8 cellular contexts compared by ENCODE assay signal in genomic region chr4:119041951-119042560, GRCh38.
A peak's percentile ranks its signal among the peaks of the same experiment; 100 is the strongest.
DNase-seq lines count a peak whose midpoint lies in the region; ATAC-seq and TF ChIP-seq lines count a peak whose summit lies in the region.
"Had no signal": no experiment of that assay in that cellular context is flagged by ENCODE, and none has a peak within 500 bp of the region (broad histone marks: within the 10 kb centered on the region; RNA-seq: fewer than 3 reads in every experiment).

No MANE protein-coding gene starts in this region.

- H3K9me3 Mint-ChIP-seq in activated naive CD4-positive, alpha-beta T cell treated with anti-CD3 and anti-CD28 coated beads for 36 hours: no peaks in the 10 kb centered on the region

- H3K9me3 ChIP-seq in heart left ventricle: no peaks in the 10 kb centered on the region
- H3K9me3 ChIP-seq: neutrophil had no signal

- no peaks in the 10 kb centered on the region for H3K36me3 ChIP-seq in heart left ventricle
- H3K36me3 ChIP-seq: neutrophil had no signal

- DNase-seq in GM12864 (ENCODE audit: low read depth): peak; percentile 41
- peak; percentile 63 for DNase-seq in H4 (ENCODE audit: low spot score)
- DNase-seq in Kasumi-1 (lab: John Stamatoyannopoulos, UW): peak; percentile 73 to 82
- peak; percentile 68 for DNase-seq in RPMI7951 (ENCODE audit: low read depth)
- DNase-seq in activated naive CD4-positive, alpha-beta T cell treated with anti-CD3 and anti-CD28 coated beads for 36 hours: peak; percentile 75
- DNase-seq in heart left ventricle: peak in 3 of 5 donors; percentile 45 to 58 (median 53)
- DNase-seq in retinal pigment epithelial cell (ENCODE audit: low read depth): no peak

- H3K4me3 ChIP-seq in GM12864 (ENCODE audit: low read depth, low read length) (no peak overlapping the region), heart left ventricle (no peak overlapping the region), retinal pigment epithelial cell (ENCODE audit: low read length) (no peak overlapping the region)

- no peak for TF ChIP-seq POLR2A in heart left ventricle (IDR thresholded peaks at IDR 0.05)

- intact Hi-C loops in activated naive CD4-positive, alpha-beta T cell treated with anti-CD3 and anti-CD28 coated beads for 36 hours (cut with micrococcal nuclease): loop anchor here (1.0 to 5.0 kb wide), 8 partner anchors 61 to 585 kb away; partner anchors contain the start of gene PDE5A
- intact Hi-C loops in heart left ventricle (cut with DNase I): loop anchor here (5.0 to 10.0 kb wide), 13 partner anchors 60 to 287 kb away; partner anchors contain the start of genes MYOZ2 (in 5 of the 10) and USP53 (in 3 of the 10)

- H3K27ac Mint-ChIP-seq in activated naive CD4-positive, alpha-beta T cell treated with anti-CD3 and anti-CD28 coated beads for 36 hours: no peak overlapping the region

- peak overlapping the region in 10 of 12 donors; percentile 27 to 91 (median 70) for H3K27ac ChIP-seq in heart left ventricle
- H3K27ac ChIP-seq: neutrophil had no signal

- no peak overlapping the region for H3K4me3 Mint-ChIP-seq in activated naive CD4-positive, alpha-beta T cell treated with anti-CD3 and anti-CD28 coated beads for 36 hours

- H3K36me3 Mint-ChIP-seq in activated naive CD4-positive, alpha-beta T cell treated with anti-CD3 and anti-CD28 coated beads for 36 hours (ENCODE audit: low read depth): no peaks in the 10 kb centered on the region

- peaks cover 13% of the 10 kb centered on the region for H3K4me1 Mint-ChIP-seq in activated naive CD4-positive, alpha-beta T cell treated with anti-CD3 and anti-CD28 coated beads for 36 hours (ENCODE audit: low read depth)

- peaks cover 0 to 86% (median 59%) of the 10 kb centered on the region in 12 donors for H3K4me1 ChIP-seq in heart left ventricle

- TF ChIP-seq CTCF in GM12864 (IDR thresholded peaks at IDR 0.05; ENCODE audit: low read depth, low read length, missing control alignments) (peak; percentile 60), heart left ventricle (IDR thresholded peaks at IDR 0.05) (peak; percentile 43 to 72 (median 64)), retinal pigment epithelial cell (conservative IDR thresholded peaks at IDR 0.05; ENCODE audit: low read depth, low read length) (peak; percentile 65)

- peak; percentile 13 to 71 (median 66) for ATAC-seq in heart left ventricle

- 1 to 6% (median 2%) methylated on average over 6 of the region's 6 CpGs for WGBS in heart left ventricle, 4 donors

- no peaks in the 10 kb centered on the region for H3K27me3 Mint-ChIP-seq in activated naive CD4-positive, alpha-beta T cell treated with anti-CD3 and anti-CD28 coated beads for 36 hours (ENCODE audit: low read depth)

- CTCF ChIA-PET in activated naive CD4-positive, alpha-beta T cell treated with anti-CD3 and anti-CD28 coated beads for 36 hours (lab: Charles Lee): interaction anchor here (0.5 to 6.3 kb wide), 17 partner anchors 11 to 695 kb away, joined by 3 to 56 read pairs (median 4); partner anchors contain the start of gene USP53

- no peaks in the 10 kb centered on the region for H3K27me3 ChIP-seq in heart left ventricle
- H3K27me3 ChIP-seq: neutrophil had no signal
